In genomic region chr7:92116949-92117348, GRCh38 we compare ENCODE assay signal across 8 cellular contexts.
"Had no signal": no experiment of that assay in that cellular context is flagged by ENCODE, and none has a peak within 500 bp of the region (broad histone marks: within the 10 kb centered on the region; RNA-seq: fewer than 3 reads in every experiment).

No MANE protein-coding gene starts in this region.

- ATAC-seq: HCT116, K562 had no signal

- H3K9me3 ChIP-seq: HAP-1 had no signal

- FAIRE-seq: HTR-8/SVneo, K562 had no signal

- H3K4me3 ChIP-seq: GM23248, HAP-1, K562 had no signal

- H2AFZ ChIP-seq: GM23248 had no signal

- H3K4me1 ChIP-seq: HAP-1 had no signal

- H3K27ac ChIP-seq: GM23248 had no signal

- DNase-seq: GM23248, GOT3, H7, IMR-90 had no signal

- H3K9ac ChIP-seq: GM23248 had no signal
